In genomic region chr11:91922846-91923245, GRCh38 we compare ENCODE assay signal across 19 cellular contexts.
"Had no signal": no experiment of that assay in that cellular context is flagged by ENCODE, and none has a peak within 500 bp of the region (broad histone marks: within the 10 kb centered on the region; RNA-seq: fewer than 3 reads in every experiment).

No MANE protein-coding gene starts in this region.

- ATAC-seq: left lobe of liver; natural killer cell; stimulated activated effector memory CD8-positive, alpha-beta T cell treated with anti-CD3 and anti-CD28 coated beads, Interleukin-12 subunit alpha, Interleukin-12 subunit beta, amount 100 ng/mL, for 72 hours had no signal

- DNase-seq: colonic mucosa; dermis blood vessel endothelial cell; effector memory CD4-positive, alpha-beta T cell; erythroblast; esophagus squamous epithelium; foreskin melanocyte; hypothalamus; immature natural killer cell; natural killer cell; occipital lobe; ovary; right lobe of liver; stimulated activated CD4-positive, alpha-beta T cell treated with anti-CD3 and anti-CD28 coated beads, Interleukin-2, amount 100 ng/mL, for 24 hours; stimulated activated CD4-positive, alpha-beta T cell treated with anti-CD3 and anti-CD28 coated beads, Interleukin-4, amount 100 ng/mL, for 24 hours; stimulated activated naive CD4-positive, alpha-beta T cell treated with Interleukin-2 at 50 U/mL for 16 hours; stomach; tibial artery had no signal
